Comparison of ENCODE assay signal across 14 cellular contexts in genomic region chr12:93127107-93127560, GRCh38.
DNase-seq lines count a peak whose midpoint lies in the region; ATAC-seq and TF ChIP-seq lines count a peak whose summit lies in the region.
"Had no signal": no experiment of that assay in that cellular context is flagged by ENCODE, and none has a peak within 500 bp of the region (broad histone marks: within the 10 kb centered on the region; RNA-seq: fewer than 3 reads in every experiment).

No MANE protein-coding gene starts in this region.

- H2AFZ ChIP-seq in mammary epithelial cell (ENCODE audit: low read depth, low read length), result peak overlapping the region; percentile 76
- H2AFZ ChIP-seq: neural progenitor cell had no signal

- TF ChIP-seq POLR2A in upper lobe of left lung (IDR thresholded peaks at IDR 0.05), result no peak

- H3K27me3 Mint-ChIP-seq in progenitor cell of endocrine pancreas, result no peaks in the 10 kb centered on the region
- H3K27me3 Mint-ChIP-seq: activated CD4-positive, alpha-beta T cell treated with anti-CD3 and anti-CD28 coated beads for 36 hours; activated naive CD8-positive, alpha-beta T cell treated with anti-CD3 and anti-CD28 coated beads, Interleukin-2, amount 10 ng/mL, durations not matched to agents 7 days and 5 days; memory B cell had no signal

- peaks cover 19% of the 10 kb centered on the region for H3K4me1 Mint-ChIP-seq in progenitor cell of endocrine pancreas (ENCODE audit: low read depth)
- H3K4me1 Mint-ChIP-seq: activated CD4-positive, alpha-beta T cell treated with anti-CD3 and anti-CD28 coated beads for 36 hours; activated naive CD8-positive, alpha-beta T cell treated with anti-CD3 and anti-CD28 coated beads, Interleukin-2, amount 10 ng/mL, durations not matched to agents 7 days and 5 days; neural progenitor cell had no signal

- H3K4me1 ChIP-seq in mammary epithelial cell (ENCODE audit: insufficient read depth, low read length) (peaks cover 32% of the 10 kb centered on the region), upper lobe of left lung (peaks cover 10 to 32% (median 17%) of the 10 kb centered on the region in 4 donors)
- H3K4me1 ChIP-seq: neural progenitor cell had no signal

- H3K9me3 Mint-ChIP-seq in progenitor cell of endocrine pancreas (ENCODE audit: low read depth), result no peaks in the 10 kb centered on the region
- H3K9me3 Mint-ChIP-seq: activated naive CD8-positive, alpha-beta T cell treated with anti-CD3 and anti-CD28 coated beads, Interleukin-2, amount 10 ng/mL, durations not matched to agents 7 days and 5 days; memory B cell; neural progenitor cell; T-helper 1 cell treated with Interleukin-12 subunit alpha and Interleukin-12 subunit beta and Interleukin-4 antibody, amounts not matched to agents 30 μg/mL and 1 μg/mL, for 36 hours had no signal

- no peak for DNase-seq in mammary epithelial cell
- DNase-seq in left ventricle myocardium superior, result peak; percentile 40
- no peak for DNase-seq in progenitor cell of endocrine pancreas (ENCODE audit: low spot score, unreplicated experiment)
- peak in 1 of 2 donors; percentile 54 for DNase-seq in upper lobe of left lung
- DNase-seq in NCI-H2081 treated with DMSO at 0.1 percent for 48 hours (lab: John Stamatoyannopoulos, UW), result no peak
- DNase-seq: activated CD4-positive, alpha-beta T cell treated with anti-CD3 and anti-CD28 coated beads for 36 hours; activated naive CD8-positive, alpha-beta T cell treated with anti-CD3 and anti-CD28 coated beads, Interleukin-2, amount 10 ng/mL, durations not matched to agents 7 days and 5 days; activated T-cell treated with anti-CD3 and anti-CD28 coated beads, Interleukin-2, amount 50 U/mL, for 1 hour had no signal

- TF ChIP-seq CTCF in mammary epithelial cell (conservative IDR thresholded peaks at IDR 0.05 in 1 of 2, IDR thresholded peaks at IDR 0.05 in 1 of 2; ENCODE audit: extremely low read depth in 1 of 2, insufficient read depth in 1 of 2, low read depth in 1 of 2, low read length in 2 of 2) (no peak), progenitor cell of endocrine pancreas (IDR thresholded peaks at IDR 0.05; ENCODE audit: unreplicated experiment) (no peak), upper lobe of left lung (IDR thresholded peaks at IDR 0.05) (no peak)

- peak overlapping the region; percentile 69 for H3K27ac Mint-ChIP-seq in progenitor cell of endocrine pancreas
- H3K27ac Mint-ChIP-seq: activated CD4-positive, alpha-beta T cell treated with anti-CD3 and anti-CD28 coated beads for 36 hours; activated naive CD8-positive, alpha-beta T cell treated with anti-CD3 and anti-CD28 coated beads, Interleukin-2, amount 10 ng/mL, durations not matched to agents 7 days and 5 days; memory B cell; neural progenitor cell; T-helper 1 cell treated with Interleukin-12 subunit alpha and Interleukin-12 subunit beta and Interleukin-4 antibody, amounts not matched to agents 30 μg/mL and 1 μg/mL, for 36 hours had no signal

- H3K27me3 ChIP-seq in mammary epithelial cell (ENCODE audit: insufficient read depth, low read length) (no peaks in the 10 kb centered on the region), upper lobe of left lung (no peaks in the 10 kb centered on the region)
- H3K27me3 ChIP-seq: neural progenitor cell, tibial nerve had no signal

- H4K20me1 ChIP-seq in mammary epithelial cell (ENCODE audit: insufficient read depth, low read length), result no peaks in the 10 kb centered on the region

- H3K36me3 Mint-ChIP-seq in progenitor cell of endocrine pancreas (ENCODE audit: insufficient read depth), result no peaks in the 10 kb centered on the region
- H3K36me3 Mint-ChIP-seq: activated naive CD8-positive, alpha-beta T cell treated with anti-CD3 and anti-CD28 coated beads, Interleukin-2, amount 10 ng/mL, durations not matched to agents 7 days and 5 days; memory B cell; neural progenitor cell had no signal

- intact Hi-C loops in mammary epithelial cell (cut with micrococcal nuclease), result loop anchor here (1.0 to 10.0 kb wide), 5 partner anchors 98 to 342 kb away; no protein-coding TSS in a partner anchor
- intact Hi-C loops in left ventricle myocardium superior (cut with micrococcal nuclease), result loop anchor here (5.0 kb wide), 1 partner anchor 55 kb away; no protein-coding TSS in a partner anchor

- H3K4me3 Mint-ChIP-seq in progenitor cell of endocrine pancreas (ENCODE audit: low read depth), result no peak overlapping the region
- H3K4me3 Mint-ChIP-seq: activated CD4-positive, alpha-beta T cell treated with anti-CD3 and anti-CD28 coated beads for 36 hours; activated naive CD8-positive, alpha-beta T cell treated with anti-CD3 and anti-CD28 coated beads, Interleukin-2, amount 10 ng/mL, durations not matched to agents 7 days and 5 days; memory B cell; neural progenitor cell; T-helper 1 cell treated with Interleukin-12 subunit alpha and Interleukin-12 subunit beta and Interleukin-4 antibody, amounts not matched to agents 30 μg/mL and 1 μg/mL, for 36 hours had no signal

- no peaks in the 10 kb centered on the region for H3K79me2 ChIP-seq in mammary epithelial cell (ENCODE audit: insufficient read depth, low read length)

- no peak for TF ChIP-seq EP300 in upper lobe of left lung (IDR thresholded peaks at IDR 0.05)

- H3K27ac ChIP-seq in mammary epithelial cell (ENCODE audit: insufficient read depth, low read depth, low read length) (no peak overlapping the region), upper lobe of left lung (peak overlapping the region; percentile 46 to 83 (median 74))
- H3K27ac ChIP-seq: neural progenitor cell had no signal

- peak overlapping the region; percentile 21 for H3K9ac ChIP-seq in mammary epithelial cell (ENCODE audit: insufficient read depth, low read length)
- H3K9ac ChIP-seq: neural progenitor cell had no signal

- ATAC-seq in left ventricle myocardium superior (peak; percentile 59), upper lobe of left lung (ENCODE audit: low FRiP score in 2 of 2) (peak in 1 of 2 donors; percentile 6), GM19397 (IDR thresholded peaks at IDR 0.05; ENCODE audit: unreplicated experiment) (no peak), HG03460 (IDR thresholded peaks at IDR 0.05; ENCODE audit: unreplicated experiment) (no peak)
- ATAC-seq: activated CD4-positive, alpha-beta T cell treated with anti-CD3 and anti-CD28 coated beads for 36 hours had no signal

- no peak overlapping the region for H3K4me3 ChIP-seq in mammary epithelial cell (replicated peaks in 1 of 3; ENCODE audit: insufficient read depth in 1 of 3, low read depth in 2 of 3, low read length in 3 of 3)
- no peak overlapping the region for H3K4me3 ChIP-seq in upper lobe of left lung
- H3K4me3 ChIP-seq: neural progenitor cell, tibial nerve had no signal

- peak overlapping the region; percentile 75 for H3K4me2 ChIP-seq in mammary epithelial cell (ENCODE audit: insufficient read depth, low read depth, low read length)
- H3K4me2 ChIP-seq: neural progenitor cell had no signal

- in situ Hi-C loops in mammary epithelial cell (cut with MboI; ENCODE audit: low sequenced_read_pairs in 2 of 2), result loop anchor here in 1 of 2 donors (10.0 kb wide), 1 partner anchor 258 kb away; no protein-coding TSS in a partner anchor

- no peaks in the 10 kb centered on the region for H3K9me3 ChIP-seq in mammary epithelial cell (replicated peaks; ENCODE audit: insufficient read depth, low read length)
- H3K9me3 ChIP-seq in upper lobe of left lung, result no peaks in the 10 kb centered on the region
- H3K9me3 ChIP-seq: tibial nerve had no signal

- H3K36me3 ChIP-seq in mammary epithelial cell (ENCODE audit: insufficient read depth, low read length), result no peaks in the 10 kb centered on the region
- no peaks in the 10 kb centered on the region for H3K36me3 ChIP-seq in upper lobe of left lung
- H3K36me3 ChIP-seq: neural progenitor cell, tibial nerve had no signal

- BruUV-seq in mammary epithelial cell (replicated peaks; lab: Mats Ljungman, UMichigan), result no TSS peak

- dilution Hi-C loops in mammary epithelial cell (cut with HindIII; ENCODE audit: low sequenced_read_pairs), result loop anchor here (5.0 kb wide), 1 partner anchor 190 kb away; no protein-coding TSS in a partner anchor

- WGBS in mammary epithelial cell (ENCODE audit: low coverage, missing lambda C conversion rate), result 24% methylated on average over 3 of the region's 7 CpGs
- 55 to 77% methylated on average over 7 of the region's 7 CpGs for WGBS in upper lobe of left lung, 2 donors

- CTCF ChIA-PET in mammary epithelial cell (lab: Charles Lee; ENCODE audit: low non-redundant PET), result interaction anchor here (0.6 to 1.1 kb wide), 2 partner anchors 11 to 885 kb away, joined by 4 read pairs; no protein-coding TSS in a partner anchor
